Comparison of ENCODE assay signal across 1 cellular context in the genomic region with DNA sequence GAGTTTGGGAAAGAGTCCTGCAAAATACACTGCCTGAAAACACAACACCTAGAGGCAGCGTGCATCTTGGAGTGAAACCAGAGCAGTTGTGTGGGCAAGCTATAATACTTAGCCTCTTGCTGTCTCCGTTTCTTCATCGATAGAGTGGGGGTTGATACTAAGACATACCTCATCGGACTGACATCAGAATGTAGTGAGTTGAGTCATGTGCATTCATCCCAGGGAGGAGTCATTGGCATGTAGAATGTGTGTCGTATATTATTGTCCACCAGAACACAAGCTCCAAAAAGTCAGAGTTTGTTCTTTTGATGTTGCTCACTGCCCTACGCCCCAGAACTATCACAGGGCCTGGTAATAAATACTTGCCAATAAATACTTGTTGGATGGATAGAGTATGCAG.
TF ChIP-seq lines count a peak whose summit lies in the region.

No MANE protein-coding gene starts in this region.

TF ChIP-seq in IMR-90, 13 proteins besides CTCF, POLR2A, EP300 and RAD21 (continued from another document):
- TF ChIP-seq, protein P1, sequence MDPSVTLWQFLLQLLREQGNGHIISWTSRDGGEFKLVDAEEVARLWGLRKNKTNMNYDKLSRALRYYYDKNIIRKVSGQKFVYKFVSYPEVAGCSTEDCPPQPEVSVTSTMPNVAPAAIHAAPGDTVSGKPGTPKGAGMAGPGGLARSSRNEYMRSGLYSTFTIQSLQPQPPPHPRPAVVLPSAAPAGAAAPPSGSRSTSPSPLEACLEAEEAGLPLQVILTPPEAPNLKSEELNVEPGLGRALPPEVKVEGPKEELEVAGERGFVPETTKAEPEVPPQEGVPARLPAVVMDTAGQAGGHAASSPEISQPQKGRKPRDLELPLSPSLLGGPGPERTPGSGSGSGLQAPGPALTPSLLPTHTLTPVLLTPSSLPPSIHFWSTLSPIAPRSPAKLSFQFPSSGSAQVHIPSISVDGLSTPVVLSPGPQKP (IDR thresholded peaks at IDR 0.05; ENCODE audit: borderline replicate concordance, low read depth, low read length) = no peak
